Comparison of ENCODE assay signal across 8 cellular contexts in genomic region chr11:47271961-47272661, GRCh38. TPM values are rescaled to one million over a fixed set of nuclear protein-coding genes. Genes with fewer than 3 reads are reported as not detected.
DNase-seq lines count a peak whose midpoint lies in the region; ATAC-seq and TF ChIP-seq lines count a peak whose summit lies in the region.

No MANE protein-coding gene starts in this region.

- TF ChIP-seq CTCF in GM12864 (IDR thresholded peaks at IDR 0.05; ENCODE audit: low read depth, low read length, missing control alignments), result no peak
- TF ChIP-seq CTCF in neural progenitor cell (IDR thresholded peaks at IDR 0.05), result no peak

- H3K27me3 Mint-ChIP-seq in activated naive CD8-positive, alpha-beta T cell, result no peaks in the 10 kb centered on the region
- H3K27me3 Mint-ChIP-seq in neural progenitor cell (ENCODE audit: insufficient read depth, low read depth), result peaks cover 7% of the 10 kb centered on the region

- DNase-seq in GM12864 (ENCODE audit: low read depth) (no peak), NCI-H1105 (lab: John Stamatoyannopoulos, UW) (peak; percentile 61), neural progenitor cell (ENCODE audit: low spot score) (no peak), kidney glomerular epithelial cell (lab: John Stamatoyannopoulos, UW) (no peak), sciatic nerve (ENCODE audit: low spot score) (no peak)

- H3K27ac Mint-ChIP-seq in activated naive CD8-positive, alpha-beta T cell, result peak overlapping the region; percentile 85
- no peak overlapping the region for H3K27ac Mint-ChIP-seq in neural progenitor cell

- H3K9me3 Mint-ChIP-seq in activated naive CD8-positive, alpha-beta T cell (ENCODE audit: low read depth), result no peaks in the 10 kb centered on the region
- H3K9me3 Mint-ChIP-seq in neural progenitor cell, result no peaks in the 10 kb centered on the region

- peak overlapping the region; percentile 81 for H3K4me2 ChIP-seq in neural progenitor cell

- no peaks in the 10 kb centered on the region for H3K36me3 Mint-ChIP-seq in activated naive CD8-positive, alpha-beta T cell
- peaks cover 10% of the 10 kb centered on the region for H3K36me3 Mint-ChIP-seq in neural progenitor cell

- H3K79me2 ChIP-seq in neural progenitor cell (ENCODE audit: low read depth), result peaks cover 34% of the 10 kb centered on the region

- no peak for ATAC-seq in sciatic nerve
- no peak for ATAC-seq in GM21825 (IDR thresholded peaks at IDR 0.05; ENCODE audit: unreplicated experiment)
- ATAC-seq in GM21423 (IDR thresholded peaks at IDR 0.05; ENCODE audit: unreplicated experiment), result no peak

- no peaks in the 10 kb centered on the region for H3K9me3 ChIP-seq in neural progenitor cell (ENCODE audit: low read depth)

- peaks cover 51% of the 10 kb centered on the region for H3K4me1 Mint-ChIP-seq in activated naive CD8-positive, alpha-beta T cell (ENCODE audit: low read depth)
- H3K4me1 Mint-ChIP-seq in neural progenitor cell, result peaks cover 39% of the 10 kb centered on the region

- intact Hi-C loops in sciatic nerve (cut with DNase I), result no loop called here

- H3K9ac ChIP-seq in neural progenitor cell, result no peak overlapping the region

- no peaks in the 10 kb centered on the region for H3K36me3 ChIP-seq in neural progenitor cell

- no peak overlapping the region for H2AFZ ChIP-seq in neural progenitor cell (replicated peaks)

- H4K20me1 ChIP-seq in neural progenitor cell (ENCODE audit: low read depth), result peaks cover 31% of the 10 kb centered on the region

- H3K4me3 ChIP-seq in GM12864 (ENCODE audit: low read depth, low read length) (peak overlapping the region; percentile 11; the same call in 1 of the 2 replicates), neural progenitor cell (no peak overlapping the region)

- peaks cover 38% of the 10 kb centered on the region for H3F3A ChIP-seq in neural progenitor cell (ENCODE audit: low read depth)

- no peak overlapping the region for H3K27ac ChIP-seq in neural progenitor cell

- H3K4me1 ChIP-seq in neural progenitor cell, result peaks cover 18% of the 10 kb centered on the region

- H3K4me3 Mint-ChIP-seq in activated naive CD8-positive, alpha-beta T cell, result peak overlapping the region; percentile 87
- H3K4me3 Mint-ChIP-seq in neural progenitor cell, result peak overlapping the region; percentile 84

- no peaks in the 10 kb centered on the region for H3K27me3 ChIP-seq in neural progenitor cell

RNA-seq across cellular contexts. Expression of gene MADD, which starts 2.2 kb away (rescaled TPM):
- total RNA-seq in neural progenitor cell (ENCODE audit: low replicate concordance), result 16.1 and 25.9 TPM in 2 replicates
- 52.3 TPM for total RNA-seq in sciatic nerve

RNA-seq across cellular contexts. Expression of gene NR1H3, which starts 14.3 kb away (rescaled TPM):
- total RNA-seq in neural progenitor cell (ENCODE audit: low replicate concordance) (7.5 and 10.7 TPM in 2 replicates), sciatic nerve (132 TPM)

RNA-seq across cellular contexts. Expression of gene ACP2, which starts 23.5 kb away (rescaled TPM):
- total RNA-seq in neural progenitor cell (ENCODE audit: low replicate concordance), result 23.9 and 24.3 TPM in 2 replicates
- total RNA-seq in sciatic nerve, result 35.7 TPM

RNA-seq across cellular contexts. Expression of gene DDB2, which starts 57.3 kb away (rescaled TPM):
- total RNA-seq in neural progenitor cell (ENCODE audit: low replicate concordance) (61.4 and 76.9 TPM in 2 replicates), sciatic nerve (44.3 TPM)

Comparison
In these comparisons a context has a peak if more than half of its experiments do, and no peak if none do; other contexts are left out.
1. RNA of gene NR1H3, which starts 14.3 kb away (total RNA-seq): 132 TPM in sciatic nerve (single experiment); 7.5 to 10.7 TPM in neural progenitor cell; every median in the first group is over 10 times any median in the second.